In genomic region chr6:169269180-169270076, GRCh38 we compare ENCODE assay signal across 15 cellular contexts. TPM values are rescaled to one million over a fixed set of nuclear protein-coding genes. Genes with fewer than 3 reads are reported as not detected.
DNase-seq lines count a peak whose midpoint lies in the region; ATAC-seq, FAIRE-seq and TF ChIP-seq lines count a peak whose summit lies in the region.
"Had no signal": no experiment of that assay in that cellular context is flagged by ENCODE, and none has a peak within 500 bp of the region (broad histone marks: within the 10 kb centered on the region; RNA-seq: fewer than 3 reads in every experiment).

No MANE protein-coding gene starts in this region.

- H3K79me2 ChIP-seq in keratinocyte (ENCODE audit: control insufficient read depth, insufficient read depth, low read length) = no peaks in the 10 kb centered on the region

- dilution Hi-C loops in keratinocyte (cut with MboI; ENCODE audit: extremely low pct_ligation_motif_present, low sequenced_read_pairs) = no loop called here

- intact Hi-C loops in vagina (cut with DNase I) = no loop called here

- peak overlapping the region; percentile 38 for H2AFZ ChIP-seq in keratinocyte (ENCODE audit: control insufficient read depth, low read length)

- peak; percentile 90 for FAIRE-seq in keratinocyte (lab: Jason Lieb, UNC)

- H3K27me3 ChIP-seq in keratinocyte (ENCODE audit: control insufficient read depth, extremely low read depth, insufficient read depth, low read length) (no peaks in the 10 kb centered on the region), vagina (no peaks in the 10 kb centered on the region)

- H3K27ac ChIP-seq in keratinocyte (ENCODE audit: control insufficient read depth, insufficient read depth, low read length) = peak overlapping the region; percentile 86
- peak overlapping the region; percentile 69 for H3K27ac ChIP-seq in vagina
- H3K27ac ChIP-seq: prostate gland had no signal

- H3K4me1 ChIP-seq in keratinocyte (ENCODE audit: control insufficient read depth, extremely low read depth, insufficient read depth, low read length) (peaks cover 32% of the 10 kb centered on the region), vagina (peaks cover 28% of the 10 kb centered on the region)
- H3K4me1 ChIP-seq: prostate gland had no signal

- DNase-seq in activated effector memory CD4-positive, alpha-beta T cell treated with anti-CD3 and anti-CD28 coated beads, Interleukin-2, amount 50 U/mL, for 16 hours = peak; percentile 30
- DNase-seq in activated effector memory CD4-positive, alpha-beta T cell treated with Interleukin-2 at 50 U/mL for 16 hours = no peak
- DNase-seq in dedifferentiated amniotic fluid mesenchymal stem cell (ENCODE audit: extremely low spot score) (peak; percentile 62), keratinocyte (ENCODE audit: low read depth, low spot score) (no peak), vagina (ENCODE audit: extremely low spot score in 2 of 2) (peak in 1 of 2 donors; percentile 97), COLO668 (lab: John Stamatoyannopoulos, UW; ENCODE audit: unreplicated experiment) (no peak), HuH-7.5 (ENCODE audit: low spot score) (no peak)
- DNase-seq: 8988T; activated naive CD4-positive, alpha-beta T cell treated with anti-CD3 and anti-CD28 coated beads, Interleukin-2, amount 10 ng/mL, durations not matched to agents 7 days and 5 days; endodermal cell; NCI-H1694 treated with DMSO at 0.1 percent for 48 hours; SHP77 had no signal

- no peaks in the 10 kb centered on the region for H3K9me1 ChIP-seq in keratinocyte (ENCODE audit: control insufficient read depth, extremely low read depth, insufficient read depth, low read length)

- no peaks in the 10 kb centered on the region for H4K20me1 ChIP-seq in keratinocyte (ENCODE audit: control insufficient read depth, extremely low read depth, insufficient read depth, low read length)

- H3K4me3 ChIP-seq in keratinocyte (ENCODE audit: control insufficient read depth in 2 of 3, extremely low read depth in 1 of 3, insufficient read depth in 2 of 3, low read depth in 1 of 3, low read length in 3 of 3) = peak overlapping the region in 1 of 3 experiments; percentile 35
- H3K4me3 ChIP-seq in vagina = no peak overlapping the region
- H3K4me3 ChIP-seq: prostate gland had no signal

- no peak for ATAC-seq in GM21723 (IDR thresholded peaks at IDR 0.05; ENCODE audit: unreplicated experiment)
- ATAC-seq: HCT116 had no signal

- H3K36me3 ChIP-seq in keratinocyte (ENCODE audit: control insufficient read depth in 2 of 2, extremely low read depth in 1 of 2, insufficient read depth in 2 of 2, low read length in 2 of 2) (no peaks in the 10 kb centered on the region), vagina (no peaks in the 10 kb centered on the region)
- H3K36me3 ChIP-seq: prostate gland had no signal

- peak overlapping the region; percentile 47 for H3K9ac ChIP-seq in keratinocyte (ENCODE audit: control insufficient read depth, extremely low read depth, insufficient read depth, low read length)

- TF ChIP-seq CTCF in keratinocyte (optimal IDR thresholded peaks at IDR 0.05 in 1 of 3, IDR thresholded peaks at IDR 0.05 in 1 of 3, conservative IDR thresholded peaks at IDR 0.05 in 1 of 3; ENCODE audit: extremely low read depth in 1 of 3, insufficient read depth in 2 of 3, low read length in 3 of 3) (no peak), vagina (IDR thresholded peaks at IDR 0.05) (no peak)

- H3K9me3 ChIP-seq in keratinocyte (ENCODE audit: control insufficient read depth, low read depth, low read length) = no peaks in the 10 kb centered on the region
- H3K9me3 ChIP-seq in vagina = no peaks in the 10 kb centered on the region
- H3K9me3 ChIP-seq: prostate gland had no signal

- no peak for TF ChIP-seq POLR2A in vagina (IDR thresholded peaks at IDR 0.05)

- H3K4me2 ChIP-seq in keratinocyte (ENCODE audit: control insufficient read depth, extremely low read depth, insufficient read depth, low read depth, low read length) = peak overlapping the region; percentile 73

RNA-seq across cellular contexts. Expression of gene THBS2, which starts 15.8 kb away (rescaled TPM):
- 430 to 766 TPM (median 533 TPM) in 3 replicates for polyA plus RNA-seq in keratinocyte
- 42.2 TPM for polyA plus RNA-seq in keratinocyte (2011; ENCODE audit: low read depth)
- 209 and 304 TPM in 2 replicates for polyA plus RNA-seq in keratinocyte (2011; cell fraction: cytosol; rRNA removed)
- 1,129 and 1,230 TPM in 2 replicates for polyA plus RNA-seq in keratinocyte (2011; cell fraction: nucleus; rRNA removed)
- 53.4 and 789 TPM in 2 replicates for polyA plus RNA-seq in keratinocyte (2012; ENCODE audit: low replicate concordance)
- 914 to 1,886 TPM (median 1,202 TPM) in 3 replicates for polyA minus RNA-seq in keratinocyte
- polyA minus RNA-seq in keratinocyte (2011; cell fraction: cytosol; rRNA and poly(A)+ RNA removed) = 896 TPM
- polyA minus RNA-seq in keratinocyte (2011; cell fraction: nucleus; rRNA and poly(A)+ RNA removed) = 2,075 and 2,586 TPM in 2 replicates
- 86.4 TPM for total RNA-seq in vagina

Comparison
In these comparisons a context has a peak if more than half of its experiments do, and no peak if none do; other contexts are left out.
1. DNase-seq: peak in activated effector memory CD4-positive, alpha-beta T cell treated with anti-CD3 and anti-CD28 coated beads, Interleukin-2, amount 50 U/mL, for 16 hours (single experiment) and dedifferentiated amniotic fluid mesenchymal stem cell (single experiment); none in activated effector memory CD4-positive, alpha-beta T cell treated with Interleukin-2 at 50 U/mL for 16 hours (single experiment), keratinocyte (single experiment), COLO668 (single experiment) and HuH-7.5 (single experiment).